8 cellular contexts compared by ENCODE assay signal in genomic region chr7:41881313-41882130, GRCh38.
DNase-seq lines count a peak whose midpoint lies in the region; ATAC-seq and TF ChIP-seq lines count a peak whose summit lies in the region.

No MANE protein-coding gene starts in this region.

- peak overlapping the region; percentile 96 to 99 for H3K27ac Mint-ChIP-seq in natural killer cell

- no peaks in the 10 kb centered on the region for H3K27me3 Mint-ChIP-seq in natural killer cell (ENCODE audit: low read depth in 2 of 2)

- peak; percentile 92 for ATAC-seq in GM18499 (IDR thresholded peaks at IDR 0.05; ENCODE audit: insufficient read depth, unreplicated experiment)
- peak; percentile 95 for ATAC-seq in HG02798 (IDR thresholded peaks at IDR 0.05; ENCODE audit: poor library complexity, unreplicated experiment)
- ATAC-seq in natural killer cell = peak; percentile 91 to 96 (median 93)

- CTCF ChIA-PET in RWPE1 (lab: Yijun Ruan, JAX) = no interaction called here

- H3K9me3 Mint-ChIP-seq in natural killer cell = no peaks in the 10 kb centered on the region

- no peak for TF ChIP-seq CTCF in natural killer cell (IDR thresholded peaks at IDR 0.05)
- no peak for TF ChIP-seq CTCF in RWPE1 (conservative IDR thresholded peaks at IDR 0.05; ENCODE audit: low read depth)

- DNase-seq in RPMI7951 (ENCODE audit: low read depth) (peak; percentile 85), natural killer cell (peak; percentile 77), ureter (ENCODE audit: low spot score) (peak; percentile 53), middle frontal gyrus (ENCODE audit: extremely low spot score, low spot score) (no peak), RWPE1 (ENCODE audit: low spot score) (no peak)
- peak; percentile 86 for DNase-seq in activated effector memory CD4-positive, alpha-beta T cell treated with anti-CD3 and anti-CD28 coated beads, Interleukin-2, amount 50 U/mL, for 16 hours

- H3K4me1 Mint-ChIP-seq in natural killer cell = peaks cover 21 to 34% of the 10 kb centered on the region in 2 donors

- H3K36me3 Mint-ChIP-seq in natural killer cell = no peaks in the 10 kb centered on the region

- H3K4me3 Mint-ChIP-seq in natural killer cell = peak overlapping the region; percentile 91

- intact Hi-C loops in natural killer cell (cut with micrococcal nuclease) = no loop called here

- POLR2A ChIA-PET in RWPE1 (lab: Yijun Ruan, JAX; ENCODE audit: low non-redundant PET) = no interaction called here

- H3K27ac ChIP-seq in RWPE1 = no peak overlapping the region

Comparison
In these comparisons a context has a peak if more than half of its experiments do, and no peak if none do; other contexts are left out.
1. DNase-seq: peak in RPMI7951 (single experiment), activated effector memory CD4-positive, alpha-beta T cell treated with anti-CD3 and anti-CD28 coated beads, Interleukin-2, amount 50 U/mL, for 16 hours (single experiment), natural killer cell (single experiment) and ureter (single experiment); none in middle frontal gyrus (single experiment) and RWPE1 (single experiment).
2. Peak in every context shown above with its lines, with median percentiles within 50 percentile points of each other: ATAC-seq.